In genomic region chr2:132366787-132367186, GRCh38 we compare ENCODE assay signal across 35 cellular contexts. TPM values are rescaled to one million over a fixed set of nuclear protein-coding genes. Genes with fewer than 3 reads are reported as not detected.
"Had no signal": no experiment of that assay in that cellular context is flagged by ENCODE, and none has a peak within 500 bp of the region (broad histone marks: within the 10 kb centered on the region; RNA-seq: fewer than 3 reads in every experiment).

No MANE protein-coding gene starts in this region.

- H3K27me3 ChIP-seq: ascending aorta, breast epithelium, cardiac muscle cell, gastrocnemius medialis had no signal

- H3K4me3 Mint-ChIP-seq: activated CD4-positive, alpha-beta memory T cell treated with anti-CD3 and anti-CD28 coated beads for 36 hours; activated CD4-positive, alpha-beta T cell treated with anti-CD3 and anti-CD28 coated beads for 36 hours; activated CD4-positive, alpha-beta T cell treated with anti-CD3 and anti-CD28 coated beads, Interleukin-2, amount 10 ng/mL, durations not matched to agents 24 days and 14 days; activated CD8-positive, alpha-beta memory T cell treated with anti-CD3 and anti-CD28 coated beads, Interleukin-2, amount 10 ng/mL, durations not matched to agents 7 days and 5 days; activated CD8-positive, alpha-beta T cell treated with anti-CD3 and anti-CD28 coated beads, Interleukin-2, amount 10 ng/mL, durations not matched to agents 7 days and 5 days; activated naive CD4-positive, alpha-beta T cell treated with anti-CD3 and anti-CD28 coated beads, Interleukin-2, amount 10 ng/mL, durations not matched to agents 7 days and 5 days; activated naive CD8-positive, alpha-beta T cell treated with anti-CD3 and anti-CD28 coated beads, Interleukin-2, amount 10 ng/mL, durations not matched to agents 7 days and 5 days; activated T-cell treated with anti-CD3 and anti-CD28 coated beads, Interleukin-2, amount 50 U/mL, for 24 hours; activated T-cell treated with anti-CD3 and anti-CD28 coated beads, Interleukin-2, amount 50 U/mL, for 72 hours; brain; effector memory CD8-positive, alpha-beta T cell; T-cell; T-helper 17 cell; T-helper 2 cell treated with Interferon-gamma antibody and Interleukin-4, amounts not matched to agents 5 μg/mL and 100 μg/mL, for 36 hours had no signal

- H3K36me3 ChIP-seq: ascending aorta, breast epithelium, cardiac muscle cell, esophagus muscularis mucosa, gastrocnemius medialis, heart right ventricle had no signal

- H3K36me3 Mint-ChIP-seq: activated CD4-positive, alpha-beta memory T cell treated with anti-CD3 and anti-CD28 coated beads for 36 hours; activated CD8-positive, alpha-beta memory T cell treated with anti-CD3 and anti-CD28 coated beads, Interleukin-2, amount 10 ng/mL, durations not matched to agents 7 days and 5 days; activated naive CD4-positive, alpha-beta T cell treated with anti-CD3 and anti-CD28 coated beads, Interleukin-2, amount 10 ng/mL, durations not matched to agents 7 days and 5 days; activated naive CD8-positive, alpha-beta T cell treated with anti-CD3 and anti-CD28 coated beads, Interleukin-2, amount 10 ng/mL, durations not matched to agents 7 days and 5 days; T-cell had no signal

- H3K4me1 Mint-ChIP-seq: activated CD4-positive, alpha-beta T cell treated with anti-CD3 and anti-CD28 coated beads for 36 hours; activated CD4-positive, alpha-beta T cell treated with anti-CD3 and anti-CD28 coated beads, Interleukin-2, amount 10 ng/mL, durations not matched to agents 24 days and 14 days; activated CD8-positive, alpha-beta memory T cell treated with anti-CD3 and anti-CD28 coated beads, Interleukin-2, amount 10 ng/mL, durations not matched to agents 7 days and 5 days; activated naive CD4-positive, alpha-beta T cell treated with anti-CD3 and anti-CD28 coated beads, Interleukin-2, amount 10 ng/mL, durations not matched to agents 7 days and 5 days; activated naive CD8-positive, alpha-beta T cell treated with anti-CD3 and anti-CD28 coated beads, Interleukin-2, amount 10 ng/mL, durations not matched to agents 7 days and 5 days; brain; T-cell; T-helper 17 cell had no signal

- H3K9me3 ChIP-seq: gastrocnemius medialis had no signal

- H3K27ac Mint-ChIP-seq: activated CD4-positive, alpha-beta memory T cell treated with anti-CD3 and anti-CD28 coated beads for 36 hours; activated CD4-positive, alpha-beta T cell treated with anti-CD3 and anti-CD28 coated beads for 36 hours; activated CD4-positive, alpha-beta T cell treated with anti-CD3 and anti-CD28 coated beads, Interleukin-2, amount 10 ng/mL, durations not matched to agents 24 days and 14 days; activated CD8-positive, alpha-beta memory T cell treated with anti-CD3 and anti-CD28 coated beads, Interleukin-2, amount 10 ng/mL, durations not matched to agents 7 days and 5 days; activated CD8-positive, alpha-beta T cell treated with anti-CD3 and anti-CD28 coated beads, Interleukin-2, amount 10 ng/mL, durations not matched to agents 7 days and 5 days; activated naive CD4-positive, alpha-beta T cell treated with anti-CD3 and anti-CD28 coated beads, Interleukin-2, amount 10 ng/mL, durations not matched to agents 7 days and 5 days; activated naive CD4-positive, alpha-beta T cell treated with anti-CD3 and anti-CD28 coated beads, Interleukin-2, amount 50 U/mL, for 72 hours; activated naive CD8-positive, alpha-beta T cell treated with anti-CD3 and anti-CD28 coated beads, Interleukin-2, amount 10 ng/mL, durations not matched to agents 7 days and 5 days; activated T-cell treated with anti-CD3 and anti-CD28 coated beads, Interleukin-2, amount 50 U/mL, for 24 hours; activated T-cell treated with anti-CD3 and anti-CD28 coated beads, Interleukin-2, amount 50 U/mL, for 72 hours; brain; effector memory CD8-positive, alpha-beta T cell; T-cell; T-helper 17 cell; T-helper 2 cell treated with Interferon-gamma antibody and Interleukin-4, amounts not matched to agents 5 μg/mL and 100 μg/mL, for 36 hours had no signal

- H3K4me3 ChIP-seq: ascending aorta, breast epithelium, cardiac muscle cell, esophagus muscularis mucosa, gastrocnemius medialis, heart right ventricle had no signal

- DNase-seq: activated CD4-positive, alpha-beta memory T cell treated with anti-CD3 and anti-CD28 coated beads for 36 hours; activated CD4-positive, alpha-beta T cell treated with anti-CD3 and anti-CD28 coated beads for 36 hours; activated CD4-positive, alpha-beta T cell treated with anti-CD3 and anti-CD28 coated beads, Interleukin-2, amount 10 ng/mL, durations not matched to agents 24 days and 14 days; activated CD4-positive, CD25-positive, alpha-beta regulatory T cell; activated CD4-positive, CD25-positive, alpha-beta regulatory T cell treated with anti-CD3 and anti-CD28 coated beads, Interleukin-2, amount 50 U/mL, for 72 hours; activated CD8-positive, alpha-beta memory T cell treated with anti-CD3 and anti-CD28 coated beads, Interleukin-2, amount 10 ng/mL, durations not matched to agents 7 days and 5 days; activated CD8-positive, alpha-beta memory T cell treated with anti-CD3 and anti-CD28 coated beads, Interleukin-2, amount 50 U/mL, for 4 hours; activated CD8-positive, alpha-beta T cell treated with anti-CD3 and anti-CD28 coated beads, Interleukin-2, amount 10 ng/mL, durations not matched to agents 7 days and 5 days; activated gamma-delta T cell; activated naive CD4-positive, alpha-beta T cell; activated naive CD4-positive, alpha-beta T cell treated with anti-CD3 and anti-CD28 coated beads, Interleukin-2, amount 10 ng/mL, durations not matched to agents 7 days and 5 days; activated naive CD8-positive, alpha-beta T cell treated with anti-CD3 and anti-CD28 coated beads, Interleukin-2, amount 10 ng/mL, durations not matched to agents 7 days and 5 days; activated T-cell treated with anti-CD3 and anti-CD28 coated beads for 4 hours; activated T-cell treated with anti-CD3 and anti-CD28 coated beads, Interleukin-2, amount 50 U/mL, for 24 hours; activated T-cell treated with anti-CD3 and anti-CD28 coated beads, Interleukin-2, amount 50 U/mL, for 72 hours; central memory CD4-positive, alpha-beta T cell; cortex of kidney; dermis blood vessel endothelial cell; effector CD4-positive, alpha-beta T cell; effector memory CD8-positive, alpha-beta T cell; erythroblast; foreskin keratinocyte; gastrocnemius medialis; heart right ventricle; T-cell; T-helper 17 cell; T1000 had no signal

- H3K27ac ChIP-seq: ascending aorta, breast epithelium, cardiac muscle cell, esophagus muscularis mucosa, foreskin keratinocyte, gastrocnemius medialis, heart right ventricle had no signal

- H3K27me3 Mint-ChIP-seq: activated CD4-positive, alpha-beta memory T cell treated with anti-CD3 and anti-CD28 coated beads for 36 hours; activated CD4-positive, alpha-beta T cell treated with anti-CD3 and anti-CD28 coated beads for 36 hours; activated CD4-positive, alpha-beta T cell treated with anti-CD3 and anti-CD28 coated beads, Interleukin-2, amount 10 ng/mL, durations not matched to agents 24 days and 14 days; activated CD8-positive, alpha-beta memory T cell treated with anti-CD3 and anti-CD28 coated beads, Interleukin-2, amount 10 ng/mL, durations not matched to agents 7 days and 5 days; activated naive CD4-positive, alpha-beta T cell treated with anti-CD3 and anti-CD28 coated beads, Interleukin-2, amount 10 ng/mL, durations not matched to agents 7 days and 5 days; activated naive CD8-positive, alpha-beta T cell treated with anti-CD3 and anti-CD28 coated beads, Interleukin-2, amount 10 ng/mL, durations not matched to agents 7 days and 5 days; activated T-cell treated with anti-CD3 and anti-CD28 coated beads, Interleukin-2, amount 50 U/mL, for 24 hours; effector memory CD8-positive, alpha-beta T cell; T-cell; T-helper 17 cell had no signal

- ATAC-seq: activated CD4-positive, alpha-beta T cell treated with anti-CD3 and anti-CD28 coated beads for 36 hours; activated CD8-positive, alpha-beta memory T cell treated with anti-CD3 and anti-CD28 coated beads, Interleukin-2, amount 10 ng/mL, durations not matched to agents 7 days and 5 days; activated CD8-positive, alpha-beta T cell treated with anti-CD3 and anti-CD28 coated beads, Interleukin-2, amount 10 ng/mL, durations not matched to agents 7 days and 5 days; activated naive CD4-positive, alpha-beta T cell treated with anti-CD3 and anti-CD28 coated beads, Interleukin-2, amount 50 U/mL, for 72 hours; activated T-cell treated with anti-CD3 and anti-CD28 coated beads, Interleukin-2, amount 50 U/mL, for 72 hours; effector memory CD8-positive, alpha-beta T cell; foreskin keratinocyte; gastrocnemius medialis; heart right ventricle; T-cell; T-helper 17 cell had no signal

- H3K4me1 ChIP-seq: ascending aorta, breast epithelium, esophagus muscularis mucosa, foreskin keratinocyte, gastrocnemius medialis, heart right ventricle had no signal

RNA-seq across cellular contexts. Expression of gene GPR39, which starts 49.8 kb away (rescaled TPM):
- total RNA-seq: activated CD4-positive, alpha-beta memory T cell treated with anti-CD3 and anti-CD28 coated beads for 36 hours; activated CD4-positive, alpha-beta T cell treated with anti-CD3 and anti-CD28 coated beads for 36 hours; activated CD4-positive, alpha-beta T cell treated with anti-CD3 and anti-CD28 coated beads, Interleukin-2, amount 10 ng/mL, durations not matched to agents 24 days and 14 days; activated CD8-positive, alpha-beta memory T cell treated with anti-CD3 and anti-CD28 coated beads for 36 hours; activated CD8-positive, alpha-beta memory T cell treated with anti-CD3 and anti-CD28 coated beads, Interleukin-2, amount 10 ng/mL, durations not matched to agents 7 days and 5 days; activated CD8-positive, alpha-beta T cell treated with anti-CD3 and anti-CD28 coated beads, Interleukin-2, amount 10 ng/mL, durations not matched to agents 7 days and 5 days; activated naive CD4-positive, alpha-beta T cell treated with anti-CD3 and anti-CD28 coated beads, Interleukin-2, amount 50 U/mL, for 72 hours; activated naive CD8-positive, alpha-beta T cell treated with anti-CD3 and anti-CD28 coated beads, Interleukin-2, amount 10 ng/mL, durations not matched to agents 7 days and 5 days; activated T-cell treated with anti-CD3 and anti-CD28 coated beads, Interleukin-2, amount 50 U/mL, for 72 hours; heart right ventricle; T-cell had no signal
